36 cellular contexts compared by ENCODE assay signal in genomic region chr2:98315957-98316356, GRCh38. TPM values are rescaled to one million over a fixed set of nuclear protein-coding genes. Genes with fewer than 3 reads are reported as not detected.
"Had no signal": no experiment of that assay in that cellular context is flagged by ENCODE, and none has a peak within 500 bp of the region (broad histone marks: within the 10 kb centered on the region; RNA-seq: fewer than 3 reads in every experiment).

No MANE protein-coding gene starts in this region.

- H3K4me3 ChIP-seq: adrenal gland, body of pancreas, breast epithelium had no signal

- H3K27ac ChIP-seq: adrenal gland, body of pancreas, brain microvascular endothelial cell, breast epithelium, VCaP had no signal

- H3K27me3 ChIP-seq: adrenal gland, body of pancreas, brain microvascular endothelial cell had no signal

- H3K4me1 ChIP-seq: adrenal gland, body of pancreas, breast epithelium had no signal

- H3K36me3 ChIP-seq: adrenal gland, brain microvascular endothelial cell, breast epithelium had no signal

- ATAC-seq: activated CD8-positive, alpha-beta T cell treated with anti-CD3 and anti-CD28 coated beads for 36 hours; activated naive CD4-positive, alpha-beta T cell treated with anti-CD3 and anti-CD28 coated beads, Interleukin-2, amount 50 U/mL, for 72 hours; activated T-cell treated with anti-CD3 and anti-CD28 coated beads, Interleukin-2, amount 50 U/mL, for 4 hours; activated T-cell treated with anti-CD3 and anti-CD28 coated beads, Interleukin-2, amount 50 U/mL, for 72 hours; activated T-helper 17 cell treated with anti-CD3 and anti-CD28 coated beads, Interleukin-2, amount 50 U/mL, for 72 hours; body of pancreas had no signal

- FAIRE-seq: astrocyte, TTC549 had no signal

- DNase-seq: activated B cell treated with CpG ODN at 0.5 μM for 24 hours; activated CD4-positive, alpha-beta memory T cell treated with anti-CD3 and anti-CD28 coated beads for 36 hours; activated CD4-positive, alpha-beta T cell treated with anti-CD3 and anti-CD28 coated beads for 4 hours; activated CD4-positive, alpha-beta T cell treated with anti-CD3 and anti-CD28 coated beads, Interleukin-2, amount 50 U/mL, for 1 hour; activated CD4-positive, alpha-beta T cell treated with anti-CD3 and anti-CD28 coated beads, Interleukin-2, amount 50 U/mL, for 4 hours; activated CD4-positive, CD25-positive, alpha-beta regulatory T cell treated with anti-CD3 and anti-CD28 coated beads, Interleukin-2, amount 50 U/mL, for 72 hours; activated CD8-positive, alpha-beta memory T cell treated with anti-CD3 and anti-CD28 coated beads, Interleukin-2, amount 50 U/mL, for 4 hours; activated CD8-positive, alpha-beta T cell treated with anti-CD3 and anti-CD28 coated beads for 36 hours; activated effector memory CD4-positive, alpha-beta T cell treated with anti-CD3 and anti-CD28 coated beads, Interleukin-2, amount 50 U/mL, for 16 hours; activated gamma-delta T cell treated with Interleukin-2 at 50 U/mL for 16 hours; activated naive CD4-positive, alpha-beta T cell; activated naive CD4-positive, alpha-beta T cell treated with anti-CD3 and anti-CD28 coated beads for 36 hours; activated naive CD4-positive, alpha-beta T cell treated with anti-CD3 and anti-CD28 coated beads, Interleukin-2, amount 50 U/mL, for 16 hours; activated naive CD8-positive, alpha-beta T cell treated with anti-CD3 and anti-CD28 coated beads for 36 hours; activated T-cell treated with anti-CD3 and anti-CD28 coated beads for 4 hours; activated T-cell treated with anti-CD3 and anti-CD28 coated beads, Interleukin-2, amount 50 U/mL, for 1 hour; activated T-cell treated with anti-CD3 and anti-CD28 coated beads, Interleukin-2, amount 50 U/mL, for 4 hours; activated T-cell treated with anti-CD3 and anti-CD28 coated beads, Interleukin-2, amount 50 U/mL, for 72 hours; adrenal gland; amniotic stem cell; aorta; body of pancreas; brain microvascular endothelial cell; central memory CD4-positive, alpha-beta T cell; T-helper 2 cell; T-helper 9 cell had no signal

RNA-seq across cellular contexts. Expression of gene CNGA3, which starts 30.3 kb away (rescaled TPM):
- total RNA-seq: activated B cell treated with CpG ODN at 0.5 μM for 24 hours; activated CD4-positive, alpha-beta memory T cell treated with anti-CD3 and anti-CD28 coated beads for 36 hours; activated CD4-positive, alpha-beta T cell treated with anti-CD3 and anti-CD28 coated beads, Interleukin-2, amount 10 ng/mL, durations not matched to agents 24 days and 14 days; activated CD8-positive, alpha-beta memory T cell treated with anti-CD3 and anti-CD28 coated beads for 36 hours; activated CD8-positive, alpha-beta T cell treated with anti-CD3 and anti-CD28 coated beads for 36 hours; activated naive CD4-positive, alpha-beta T cell treated with anti-CD3 and anti-CD28 coated beads for 36 hours; activated naive CD4-positive, alpha-beta T cell treated with anti-CD3 and anti-CD28 coated beads, Interleukin-2, amount 50 U/mL, for 72 hours; activated naive CD8-positive, alpha-beta T cell treated with anti-CD3 and anti-CD28 coated beads for 36 hours; activated T-cell treated with anti-CD3 and anti-CD28 coated beads, Interleukin-2, amount 50 U/mL, for 4 hours; activated T-cell treated with anti-CD3 and anti-CD28 coated beads, Interleukin-2, amount 50 U/mL, for 72 hours; activated T-helper 1 cell treated with anti-CD3 and anti-CD28 coated beads, Interleukin-12 subunit alpha, Interleukin-12 subunit beta, Interleukin-2, Interleukin-4 antibody, amounts not matched to agents 30 ng/mL and 10 ng/mL and 1 ng/mL, durations not matched to agents 14 hours and 24 hours and 36 hours; activated T-helper 17 cell treated with anti-CD3 and anti-CD28 coated beads, Interleukin-2, amount 50 U/mL, for 72 hours; aorta; astrocyte; cardiac septum had no signal
- polyA plus RNA-seq: aorta had no signal
